In genomic region chr20:63279931-63280330, GRCh38 we compare ENCODE assay signal across 27 cellular contexts. TPM values are rescaled to one million over a fixed set of nuclear protein-coding genes. Genes with fewer than 3 reads are reported as not detected.
DNase-seq lines count a peak whose midpoint lies in the region; ATAC-seq and TF ChIP-seq lines count a peak whose summit lies in the region.
"Had no signal": no experiment of that assay in that cellular context is flagged by ENCODE, and none has a peak within 500 bp of the region (broad histone marks: within the 10 kb centered on the region; RNA-seq: fewer than 3 reads in every experiment).

No MANE protein-coding gene starts in this region.

- peak overlapping the region; percentile 57 for H3K9ac ChIP-seq in BLaER1
- peak overlapping the region in 3 of 11 experiments; percentile 43 to 78 (median 51); a peak in 7 of 22 replicates for H3K9ac ChIP-seq in BLaER1 treated with 17β-estradiol and CSF1 and Interleukin-3, amounts not matched to agents 10 nM and 100 nM

- H3K4me3 ChIP-seq in right cardiac atrium (ENCODE audit: low read length): no peak overlapping the region
- no peak overlapping the region for H3K4me3 ChIP-seq in BLaER1
- no peak overlapping the region for H3K4me3 ChIP-seq in BLaER1 treated with 17β-estradiol and CSF1 and Interleukin-3, amounts not matched to agents 10 nM and 100 nM
- H3K4me3 ChIP-seq in RWPE2 (ENCODE audit: severe bottlenecking): no peak overlapping the region
- no peak overlapping the region for H3K4me3 ChIP-seq in testis
- H3K4me3 ChIP-seq: GM12878 had no signal

- TF ChIP-seq POLR2A in testis (IDR thresholded peaks at IDR 0.05): no peak

- H3K4me2 ChIP-seq in BLaER1: peak overlapping the region; percentile 93
- peak overlapping the region in 8 of 11 experiments; percentile 83 to 98 (median 93); a peak in 15 of 22 replicates for H3K4me2 ChIP-seq in BLaER1 treated with 17β-estradiol and CSF1 and Interleukin-3, amounts not matched to agents 10 nM and 100 nM

- 94% methylated on average over 15 of the region's 15 CpGs for WGBS in right cardiac atrium
- WGBS in testis, 2 donors: 84 to 88% methylated on average over 15 of the region's 15 CpGs

- peaks cover 80% of the 10 kb centered on the region for H3K36me3 ChIP-seq in BLaER1
- H3K36me3 ChIP-seq in BLaER1 treated with 17β-estradiol and CSF1 and Interleukin-3, amounts not matched to agents 10 nM and 100 nM: peaks cover 47 to 89% (median 80%) of the 10 kb centered on the region in 11 experiments
- peaks cover 88% of the 10 kb centered on the region for H3K36me3 ChIP-seq in RWPE2 (ENCODE audit: low read depth)
- H3K36me3 ChIP-seq in testis (ENCODE audit: low read depth, missing control alignments): no peaks in the 10 kb centered on the region

- TF ChIP-seq CTCF in RWPE2 (IDR thresholded peaks at IDR 0.05; ENCODE audit: poor library complexity, severe bottlenecking) (no peak), testis (IDR thresholded peaks at IDR 0.05) (no peak)

- intact Hi-C loops in right cardiac atrium (cut with DNase I): no loop called here
- intact Hi-C loops in cardiac septum (cut with DNase I): no loop called here
- intact Hi-C loops in testis (cut with DNase I; ENCODE audit: low total_unique reads): no loop called here

- H3K27me3 ChIP-seq in right cardiac atrium (ENCODE audit: control insufficient read depth, insufficient read depth) (no peaks in the 10 kb centered on the region), BLaER1 (no peaks in the 10 kb centered on the region), RWPE2 (ENCODE audit: insufficient read depth, poor library complexity, severe bottlenecking) (no peaks in the 10 kb centered on the region), testis (no peaks in the 10 kb centered on the region)
- H3K27me3 ChIP-seq in BLaER1 treated with 17β-estradiol and CSF1 and Interleukin-3, amounts not matched to agents 10 nM and 100 nM: no peaks in the 10 kb centered on the region
- H3K27me3 ChIP-seq: BE2C had no signal

- no peaks in the 10 kb centered on the region for H3K4me1 ChIP-seq in right cardiac atrium (ENCODE audit: control insufficient read depth, insufficient read depth, low read length)
- H3K4me1 ChIP-seq in BLaER1: peaks cover 81% of the 10 kb centered on the region
- peaks cover 64 to 80% (median 78%) of the 10 kb centered on the region in 10 experiments for H3K4me1 ChIP-seq in BLaER1 treated with 17β-estradiol and CSF1 and Interleukin-3, amounts not matched to agents 10 nM and 100 nM
- H3K4me1 ChIP-seq in RWPE2 (ENCODE audit: insufficient read depth, poor library complexity, severe bottlenecking): no peaks in the 10 kb centered on the region
- peaks cover under 1% of the 10 kb centered on the region for H3K4me1 ChIP-seq in testis
- H3K4me1 ChIP-seq: BE2C had no signal

- H3K27ac ChIP-seq in right cardiac atrium (ENCODE audit: low read length): no peak overlapping the region
- peak overlapping the region; percentile 90 for H3K27ac ChIP-seq in BLaER1
- H3K27ac ChIP-seq in BLaER1 treated with 17β-estradiol and CSF1 and Interleukin-3, amounts not matched to agents 10 nM and 100 nM: no peak overlapping the region
- no peak overlapping the region for H3K27ac ChIP-seq in RWPE2 (ENCODE audit: poor library complexity, severe bottlenecking)
- no peak overlapping the region for H3K27ac ChIP-seq in testis

- ATAC-seq in right cardiac atrium (no peak), RWPE2 (ENCODE audit: low read depth) (no peak), HG03039 (IDR thresholded peaks at IDR 0.05; ENCODE audit: unreplicated experiment) (no peak)
- ATAC-seq: GM12878 had no signal

- DNase-seq in right cardiac atrium (peak in 2 of 3 donors; percentile 22 to 23), cardiac septum (ENCODE audit: low spot score) (no peak), RWPE2 (ENCODE audit: low spot score) (peak; percentile 57), testis (no peak)
- DNase-seq: 8988T; ACHN; BE2C; C1 segment of cervical spinal cord; CD4-positive, CD25-positive, alpha-beta regulatory T cell; CD8-positive, alpha-beta memory T cell; COR-L47; DMS 273 treated with DMSO at 0.1 percent for 48 hours; DMS153; DMS53; DMS79; DND-41; EL; GDM1 had no signal

- H3K9me3 ChIP-seq in right cardiac atrium (ENCODE audit: control insufficient read depth, low read length) (no peaks in the 10 kb centered on the region), BLaER1 (no peaks in the 10 kb centered on the region), RWPE2 (ENCODE audit: severe bottlenecking) (no peaks in the 10 kb centered on the region), testis (no peaks in the 10 kb centered on the region)
- no peaks in the 10 kb centered on the region for H3K9me3 ChIP-seq in BLaER1 treated with 17β-estradiol and CSF1 and Interleukin-3, amounts not matched to agents 10 nM and 100 nM (replicated peaks in 1 of 11)
- H3K9me3 ChIP-seq: BE2C had no signal

- H4K20me1 ChIP-seq in BLaER1: peaks cover 40% of the 10 kb centered on the region
- peaks cover 39 to 100% (median 93%) of the 10 kb centered on the region in 11 experiments for H4K20me1 ChIP-seq in BLaER1 treated with 17β-estradiol and CSF1 and Interleukin-3, amounts not matched to agents 10 nM and 100 nM

RNA-seq across cellular contexts. Expression of gene ARFGAP1, which starts 7.3 kb away (rescaled TPM):
- total RNA-seq in right cardiac atrium (10 to 100 TPM; 39.5 to 50.7 (median 41.7) TPM), cardiac septum (49.5 TPM), testis (100 to 1,000 TPM; 110 to 126 TPM)
- polyA plus RNA-seq in right cardiac atrium (36.9 TPM), testis (ENCODE audit: insufficient read depth, low read depth, low replicate concordance) (97.0 TPM)

RNA-seq across cellular contexts. Expression of gene COL20A1, which starts 13.1 kb away (rescaled TPM):
- total RNA-seq in right cardiac atrium (not detected), cardiac septum (0.22 TPM), testis (10 to 100 TPM; 14.4 to 17.1 TPM)
- polyA plus RNA-seq in right cardiac atrium (not detected), testis (ENCODE audit: insufficient read depth, low read depth, low replicate concordance) (17.2 TPM)
- total RNA-seq: A673, G401, GM12878 had no signal
- polyA plus RNA-seq: AG04450; CD14-positive monocyte; CD4-positive, alpha-beta memory T cell; CD4-positive, CD25-positive, alpha-beta regulatory T cell; CD8-positive, alpha-beta memory T cell; GM12878 had no signal

RNA-seq across cellular contexts. Expression of gene NKAIN4, which starts 25.7 kb away (rescaled TPM):
- total RNA-seq in right cardiac atrium: not detected
- polyA plus RNA-seq in right cardiac atrium: not detected
- not detected for total RNA-seq in cardiac septum
- total RNA-seq in testis: 1 to 10 TPM; 4.7 to 6.0 TPM
- polyA plus RNA-seq in testis (ENCODE audit: insufficient read depth, low read depth, low replicate concordance): 3.9 TPM
- total RNA-seq: A673; CD4-positive, alpha-beta memory T cell; CD4-positive, CD25-positive, alpha-beta regulatory T cell; CD8-positive, alpha-beta memory T cell; GM12878 had no signal
- polyA plus RNA-seq: AG04450; CD14-positive monocyte; CD4-positive, alpha-beta memory T cell; CD4-positive, CD25-positive, alpha-beta regulatory T cell; CD8-positive, alpha-beta memory T cell had no signal

RNA-seq across cellular contexts. Expression of gene BIRC7, which starts 44.2 kb away (rescaled TPM):
- not detected for total RNA-seq in right cardiac atrium
- not detected for polyA plus RNA-seq in right cardiac atrium
- 1.1 TPM for total RNA-seq in cardiac septum
- under 1 TPM; 0.24 to 0.25 TPM for total RNA-seq in testis
- polyA plus RNA-seq in testis (ENCODE audit: insufficient read depth, low read depth, low replicate concordance): 0.33 TPM
- total RNA-seq: A673; CD4-positive, alpha-beta memory T cell; CD4-positive, CD25-positive, alpha-beta regulatory T cell; CD8-positive, alpha-beta memory T cell; GM12878 had no signal
- polyA plus RNA-seq: AG04450; CD14-positive monocyte; CD4-positive, alpha-beta memory T cell; CD4-positive, CD25-positive, alpha-beta regulatory T cell; CD8-positive, alpha-beta memory T cell had no signal

Comparison
In these comparisons a context has a peak if more than half of its experiments do, and no peak if none do; other contexts are left out.
1. DNase-seq: peak in right cardiac atrium (2 of 3) and RWPE2 (single experiment); none in cardiac septum (single experiment) and testis (single experiment).
2. RNA of gene COL20A1, which starts 13.1 kb away (total RNA-seq): 14.4 to 17.1 TPM in testis; 0.22 TPM in cardiac septum (single experiment) and not detected in right cardiac atrium; every median in the first group is over 10 times any median in the second.